26 cellular contexts compared by ENCODE assay signal in genomic region chrX:103710609-103711008, GRCh38. TPM values are rescaled to one million over a fixed set of nuclear protein-coding genes. Genes with fewer than 3 reads are reported as not detected.
A peak's percentile ranks its signal among the peaks of the same experiment; 100 is the strongest.
DNase-seq lines count a peak whose midpoint lies in the region; ATAC-seq and TF ChIP-seq lines count a peak whose summit lies in the region.
"Had no signal": no experiment of that assay in that cellular context is flagged by ENCODE, and none has a peak within 500 bp of the region (broad histone marks: within the 10 kb centered on the region; RNA-seq: fewer than 3 reads in every experiment).

TSS of gene TMEM31 (plus strand) at chrX:103710909. CDS start at chrX:103712259, 1,350 bp downstream.

- no peaks in the 10 kb centered on the region for H3K9me3 ChIP-seq in neural cell (ENCODE audit: low read length)
- no peaks in the 10 kb centered on the region for H3K9me3 ChIP-seq in testis
- H3K9me3 ChIP-seq: BLaER1 treated with 17β-estradiol and CSF1 and Interleukin-3, amounts not matched to agents 10 nM and 100 nM; Caco-2 had no signal

- no peaks in the 10 kb centered on the region for H3F3A ChIP-seq in neural cell (ENCODE audit: insufficient read depth, low read length, poor library complexity, severe bottlenecking)

- no peaks in the 10 kb centered on the region for H4K20me1 ChIP-seq in neural cell (ENCODE audit: insufficient read depth)
- H4K20me1 ChIP-seq: BLaER1 treated with 17β-estradiol and CSF1 and Interleukin-3, amounts not matched to agents 10 nM and 100 nM had no signal

- 76 to 83% methylated on average over 5 of the region's 5 CpGs for WGBS in testis, 2 donors

- H3K9me2 ChIP-seq in neural cell (ENCODE audit: insufficient read depth, low read length): no peaks in the 10 kb centered on the region

- no peaks in the 10 kb centered on the region for H3K79me2 ChIP-seq in neural cell (replicated peaks; ENCODE audit: insufficient read depth, low read length)

- no peak for TF ChIP-seq RAD21 in neural cell (conservative IDR thresholded peaks at IDR 0.05)

- no peaks in the 10 kb centered on the region for H3K27me3 Mint-ChIP-seq in activated CD4-positive, alpha-beta T cell treated with anti-CD3 and anti-CD28 coated beads, Interleukin-2, amount 10 ng/mL, durations not matched to agents 7 days and 5 days
- no peaks in the 10 kb centered on the region for H3K27me3 Mint-ChIP-seq in activated naive CD4-positive, alpha-beta T cell treated with anti-CD3 and anti-CD28 coated beads for 36 hours (ENCODE audit: low read depth)
- H3K27me3 Mint-ChIP-seq: CD4-positive, alpha-beta memory T cell had no signal

- H3K4me3 ChIP-seq in dorsolateral prefrontal cortex (no peak within 1 kb of the TSS), neural cell (ENCODE audit: low read length) (peak within 1 kb of the TSS; percentile 52), testis (no peak within 1 kb of the TSS)
- H3K4me3 ChIP-seq: BLaER1 treated with 17β-estradiol and CSF1 and Interleukin-3, amounts not matched to agents 10 nM and 100 nM; K562 had no signal

- H3K36me3 ChIP-seq in neural cell (ENCODE audit: insufficient read depth, low read length) (no peaks in the 10 kb centered on the region), testis (ENCODE audit: low read depth, missing control alignments) (no peaks in the 10 kb centered on the region)
- H3K36me3 ChIP-seq: BLaER1 treated with 17β-estradiol and CSF1 and Interleukin-3, amounts not matched to agents 10 nM and 100 nM had no signal

- no peak for TF ChIP-seq POLR2A in testis (IDR thresholded peaks at IDR 0.05)

- H3K4me1 Mint-ChIP-seq in activated CD4-positive, alpha-beta T cell treated with anti-CD3 and anti-CD28 coated beads, Interleukin-2, amount 10 ng/mL, durations not matched to agents 7 days and 5 days: no peaks in the 10 kb centered on the region
- H3K4me1 Mint-ChIP-seq in activated naive CD4-positive, alpha-beta T cell treated with anti-CD3 and anti-CD28 coated beads for 36 hours (ENCODE audit: low read depth): no peaks in the 10 kb centered on the region
- H3K4me1 Mint-ChIP-seq: CD4-positive, alpha-beta memory T cell had no signal

- CTCF ChIA-PET in activated CD4-positive, alpha-beta T cell treated with anti-CD3 and anti-CD28 coated beads, Interleukin-2, amount 10 ng/mL, durations not matched to agents 7 days and 5 days (lab: Charles Lee): interaction anchor here (0.7 to 1.1 kb wide), 2 partner anchors 10 to 203 kb away, joined by 3 read pairs; no protein-coding TSS in a partner anchor
- CTCF ChIA-PET in activated naive CD4-positive, alpha-beta T cell treated with anti-CD3 and anti-CD28 coated beads for 36 hours (lab: Charles Lee): interaction anchor here (0.6 to 2.6 kb wide), 8 partner anchors 8 to 123 kb away, joined by 3 to 9 read pairs (median 4); no protein-coding TSS in a partner anchor

- TF ChIP-seq CTCF in dorsolateral prefrontal cortex (IDR thresholded peaks at IDR 0.05 in 54 of 56, conservative IDR thresholded peaks at IDR 0.05 in 2 of 56; ENCODE audit: low read depth in 1 of 56, partially characterized antibody in 56 of 56) (no peak), neural cell (IDR thresholded peaks at IDR 0.05; ENCODE audit: poor library complexity, severe bottlenecking) (no peak), testis (IDR thresholded peaks at IDR 0.05) (no peak)

- peak within 1 kb of the TSS; percentile 31 for H3K27ac Mint-ChIP-seq in activated CD4-positive, alpha-beta T cell treated with anti-CD3 and anti-CD28 coated beads, Interleukin-2, amount 10 ng/mL, durations not matched to agents 7 days and 5 days
- H3K27ac Mint-ChIP-seq in activated naive CD4-positive, alpha-beta T cell treated with anti-CD3 and anti-CD28 coated beads for 36 hours: no peak within 1 kb of the TSS
- H3K27ac Mint-ChIP-seq: CD4-positive, alpha-beta memory T cell had no signal

- DNase-seq in activated CD4-positive, alpha-beta T cell treated with anti-CD3 and anti-CD28 coated beads, Interleukin-2, amount 10 ng/mL, durations not matched to agents 7 days and 5 days: no peak
- no peak for DNase-seq in activated CD4-positive, alpha-beta T cell treated with anti-CD3 and anti-CD28 coated beads for 48 hours
- no peak for DNase-seq in dorsolateral prefrontal cortex
- no peak for DNase-seq in testis
- DNase-seq in NCI-H1417 (lab: John Stamatoyannopoulos, UW): no peak
- no peak for DNase-seq in activated naive CD4-positive, alpha-beta T cell treated with anti-CD3 and anti-CD28 coated beads for 36 hours
- DNase-seq: 8988T; Caco-2; CD4-positive, alpha-beta memory T cell; DMS153; GOT3; MM.1S; NCI-H1048; NCI-H1436 treated with DMSO at 0.1 percent for 48 hours; NCI-H1930; NCI-H510A treated with DMSO at 0.1 percent for 48 hours; NCI-H774; NK-92 treated with Interleukin-12 subunit alpha and Interleukin-12 subunit beta, amount 100 ng/mL, for 24 hours; SHP77 treated with DMSO at 0.1 percent for 48 hours had no signal

- no peak for TF ChIP-seq EP300 in neural cell (conservative IDR thresholded peaks at IDR 0.05; ENCODE audit: poor library complexity, severe bottlenecking)

- H3K9ac ChIP-seq in neural cell (ENCODE audit: low read length): peak within 1 kb of the TSS; percentile 60
- H3K9ac ChIP-seq: BLaER1 treated with 17β-estradiol and CSF1 and Interleukin-3, amounts not matched to agents 10 nM and 100 nM had no signal

- no peak for ATAC-seq in GM19463 (IDR thresholded peaks at IDR 0.05; ENCODE audit: unreplicated experiment)
- ATAC-seq: HepG2 had no signal

- H3K27me3 ChIP-seq in dorsolateral prefrontal cortex (peaks cover 0 to 54% (median 4%) of the 10 kb centered on the region in 45 donors), neural cell (ENCODE audit: insufficient read depth, low read depth, low read length) (no peaks in the 10 kb centered on the region), testis (no peaks in the 10 kb centered on the region)
- H3K27me3 ChIP-seq: BLaER1 treated with 17β-estradiol and CSF1 and Interleukin-3, amounts not matched to agents 10 nM and 100 nM had no signal

- POLR2A ChIA-PET in activated CD4-positive, alpha-beta T cell treated with anti-CD3 and anti-CD28 coated beads, Interleukin-2, amount 10 ng/mL, durations not matched to agents 7 days and 5 days (lab: Charles Lee): no interaction called here

- no peaks in the 10 kb centered on the region for H3K9me3 Mint-ChIP-seq in activated CD4-positive, alpha-beta T cell treated with anti-CD3 and anti-CD28 coated beads, Interleukin-2, amount 10 ng/mL, durations not matched to agents 7 days and 5 days
- no peaks in the 10 kb centered on the region for H3K9me3 Mint-ChIP-seq in activated naive CD4-positive, alpha-beta T cell treated with anti-CD3 and anti-CD28 coated beads for 36 hours
- H3K9me3 Mint-ChIP-seq: CD4-positive, alpha-beta memory T cell had no signal

- H2AFZ ChIP-seq in neural cell (ENCODE audit: low read depth, low read length): no peak within 1 kb of the TSS

- peak within 1 kb of the TSS in 53 of 59 donors; percentile 11 to 100 (median 87) for H3K27ac ChIP-seq in dorsolateral prefrontal cortex
- peak within 1 kb of the TSS; percentile 93 for H3K27ac ChIP-seq in neural cell (ENCODE audit: low read length)
- no peak within 1 kb of the TSS for H3K27ac ChIP-seq in testis
- H3K27ac ChIP-seq: BLaER1 treated with 17β-estradiol and CSF1 and Interleukin-3, amounts not matched to agents 10 nM and 100 nM; RWPE1 had no signal

- no peaks in the 10 kb centered on the region for H3K4me1 ChIP-seq in testis
- H3K4me1 ChIP-seq: BLaER1 treated with 17β-estradiol and CSF1 and Interleukin-3, amounts not matched to agents 10 nM and 100 nM; Caco-2 had no signal

- intact Hi-C loops in dorsolateral prefrontal cortex (cut with DNase I) (no loop called here), testis (cut with DNase I; ENCODE audit: low total_unique reads) (no loop called here)
- intact Hi-C loops in activated naive CD4-positive, alpha-beta T cell treated with anti-CD3 and anti-CD28 coated beads for 36 hours (cut with micrococcal nuclease): loop anchor here (1.0 to 2.0 kb wide), 4 partner anchors 22 to 178 kb away; no protein-coding TSS in a partner anchor

- H3K4me3 Mint-ChIP-seq in activated CD4-positive, alpha-beta T cell treated with anti-CD3 and anti-CD28 coated beads, Interleukin-2, amount 10 ng/mL, durations not matched to agents 7 days and 5 days: no peak within 1 kb of the TSS
- no peak within 1 kb of the TSS for H3K4me3 Mint-ChIP-seq in activated naive CD4-positive, alpha-beta T cell treated with anti-CD3 and anti-CD28 coated beads for 36 hours
- H3K4me3 Mint-ChIP-seq: CD4-positive, alpha-beta memory T cell had no signal

- H3K36me3 Mint-ChIP-seq in activated CD4-positive, alpha-beta T cell treated with anti-CD3 and anti-CD28 coated beads, Interleukin-2, amount 10 ng/mL, durations not matched to agents 7 days and 5 days (ENCODE audit: low read depth): no peaks in the 10 kb centered on the region
- no peaks in the 10 kb centered on the region for H3K36me3 Mint-ChIP-seq in activated naive CD4-positive, alpha-beta T cell treated with anti-CD3 and anti-CD28 coated beads for 36 hours (ENCODE audit: low read depth)
- H3K36me3 Mint-ChIP-seq: CD4-positive, alpha-beta memory T cell had no signal

- H3K4me2 ChIP-seq in neural cell (ENCODE audit: low read length): no peak within 1 kb of the TSS
- H3K4me2 ChIP-seq: BLaER1 treated with 17β-estradiol and CSF1 and Interleukin-3, amounts not matched to agents 10 nM and 100 nM had no signal

TF ChIP-seq in neural cell, 6 proteins besides CTCF, POLR2A, EP300 and RAD21 (continues in another document):
- TF ChIP-seq SMC3 (conservative IDR thresholded peaks at IDR 0.05; ENCODE audit: poor library complexity): no peak

RNA-seq across cellular contexts. Expression of gene TMEM31, which starts in this region (rescaled TPM):
- not detected for total RNA-seq in activated CD4-positive, alpha-beta T cell treated with anti-CD3 and anti-CD28 coated beads, Interleukin-2, amount 10 ng/mL, durations not matched to agents 7 days and 5 days
- total RNA-seq in dorsolateral prefrontal cortex (1 to 10 TPM in 27 of 120 experiments, under 1 TPM in 31, not detected in 62; 0.57 to 2.3 (median 0.98) TPM), testis (100 to 1,000 TPM in 1 of 2 donors, 10 to 100 TPM in 1; 10.8 to 110 TPM)
- polyA plus RNA-seq in neural cell (1.0 and 1.6 TPM in 2 replicates), testis (ENCODE audit: insufficient read depth, low read depth, low replicate concordance) (51.9 TPM)
- not detected in 2 replicates for polyA minus RNA-seq in neural cell
- under 1 TPM in 1 of 2 experiments, not detected in 1; 0.31 TPM for total RNA-seq in activated naive CD4-positive, alpha-beta T cell treated with anti-CD3 and anti-CD28 coated beads for 36 hours
- total RNA-seq: Caco-2; CD4-positive, alpha-beta memory T cell; G401; HepG2; K562 had no signal

Comparison
In these comparisons a context has a peak if more than half of its experiments do, and no peak if none do; other contexts are left out.
1. RNA of gene TMEM31 (polyA plus RNA-seq): 51.9 TPM in testis (single experiment); 1.0 to 1.6 TPM in neural cell; every median in the first group is over 10 times any median in the second.
2. H3K27ac ChIP-seq: peak in dorsolateral prefrontal cortex (53 of 59) and neural cell (single experiment); none in testis (0 of 2).